Comparison of ENCODE assay signal across 27 cellular contexts in genomic region chr9:131060902-131061630, GRCh38.
"Had no signal": no experiment of that assay in that cellular context is flagged by ENCODE, and none has a peak within 500 bp of the region (broad histone marks: within the 10 kb centered on the region; RNA-seq: fewer than 3 reads in every experiment).

No MANE protein-coding gene starts in this region.

- H3K9me3 ChIP-seq: Peyer's patch had no signal

- H3K27me3 ChIP-seq: Peyer's patch had no signal

- H3K4me1 ChIP-seq: Peyer's patch had no signal

- DNase-seq: activated CD4-positive, alpha-beta memory T cell treated with anti-CD3 and anti-CD28 coated beads, Interleukin-2, amount 10 ng/mL, durations not matched to agents 7 days and 5 days; activated CD4-positive, alpha-beta T cell treated with anti-CD3 and anti-CD28 coated beads for 1 hour; activated CD4-positive, alpha-beta T cell treated with anti-CD3 and anti-CD28 coated beads for 48 hours; activated CD4-positive, CD25-positive, alpha-beta regulatory T cell; activated CD8-positive, alpha-beta memory T cell treated with anti-CD3 and anti-CD28 coated beads for 24 hours; activated CD8-positive, alpha-beta memory T cell treated with anti-CD3 and anti-CD28 coated beads, Interleukin-2, amount 10 ng/mL, durations not matched to agents 7 days and 5 days; activated CD8-positive, alpha-beta memory T cell treated with anti-CD3 and anti-CD28 coated beads, Interleukin-2, amount 50 U/mL, for 48 hours; activated effector memory CD4-positive, alpha-beta T cell treated with Interleukin-2 at 50 U/mL for 16 hours; activated naive CD4-positive, alpha-beta T cell treated with anti-CD3 and anti-CD28 coated beads, Interleukin-2, amount 10 ng/mL, durations not matched to agents 7 days and 5 days; activated naive CD8-positive, alpha-beta T cell treated with anti-CD3 and anti-CD28 coated beads, Interleukin-2, amount 50 U/mL, for 24 hours; activated T-cell treated with anti-CD3 and anti-CD28 coated beads, Interleukin-2, amount 50 U/mL, for 48 hours; anterior cingulate cortex; NCI-H1092 treated with DMSO at 0.1 percent for 48 hours; NCI-H1417 treated with DMSO at 0.1 percent for 48 hours; NCI-H187 treated with DMSO at 0.1 percent for 48 hours; NCI-H2081; NCI-H345; NCI-H524 treated with DMSO at 0.1 percent for 48 hours; NCI-H82; NK-92 treated with Interleukin-12 subunit alpha and Interleukin-12 subunit beta, amount 100 ng/mL, for 24 hours; PC-3; Peyer's patch; RPMI8226; SIG-M5; T1000; WERI-Rb-1 had no signal

- H3K36me3 ChIP-seq: Peyer's patch, WERI-Rb-1 had no signal

- H3K27ac ChIP-seq: Peyer's patch, WERI-Rb-1 had no signal

- H3K4me3 ChIP-seq: K562, Peyer's patch had no signal
